1 cellular context compared by ENCODE assay signal in genomic region chr12:93591137-93591868, GRCh38.
TF ChIP-seq lines count a peak whose summit lies in the region.

No MANE protein-coding gene starts in this region.

TF ChIP-seq in K562, 482 proteins besides CTCF, POLR2A, EP300 and RAD21 (continued from another document):
- TF ChIP-seq ZBTB49 (CRISPR knock-in tag; IDR thresholded peaks at IDR 0.05; ENCODE audit: borderline replicate concordance) (no peak), POLR2B (IDR thresholded peaks at IDR 0.05; ENCODE audit: low read depth, partially characterized antibody) (peak; percentile 76), PHF21A (IDR thresholded peaks at IDR 0.05; ENCODE audit: borderline replicate concordance, low read depth) (no peak), KDM1A (IDR thresholded peaks at IDR 0.05) (peak in 1 of 2 experiments; percentile 3; a peak in 1 of 4 replicates), CHD2 (IDR thresholded peaks at IDR 0.05; ENCODE audit: low read depth, low read length) (no peak), KLF10 (CRISPR knock-in tag; IDR thresholded peaks at IDR 0.05) (no peak), SMAD4 (CRISPR knock-in tag; conservative IDR thresholded peaks at IDR 0.05) (peak; percentile 99), PURB (CRISPR knock-in tag; IDR thresholded peaks at IDR 0.05; ENCODE audit: low read depth) (no peak), NR2C2 (CRISPR knock-in tag; IDR thresholded peaks at IDR 0.05) (no peak), NR2C2 (tag; IDR thresholded peaks at IDR 0.05) (peak; percentile 56; the same call in 1 of the 2 replicates), ZNF263 (CRISPR knock-in tag; IDR thresholded peaks at IDR 0.05; ENCODE audit: borderline replicate concordance) (no peak), ZNF143 (CRISPR knock-in tag; IDR thresholded peaks at IDR 0.05) (no peak), HES1 (IDR thresholded peaks at IDR 0.05; ENCODE audit: low read depth) (no peak), CXXC5 (CRISPR knock-in tag; IDR thresholded peaks at IDR 0.05) (peak; percentile 89), TAF7 (tag; IDR thresholded peaks at IDR 0.05) (peak; percentile 61), ZNF239 (CRISPR knock-in tag; IDR thresholded peaks at IDR 0.05) (no peak), BCL6 (CRISPR knock-in tag; IDR thresholded peaks at IDR 0.05) (no peak), CHAMP1 (IDR thresholded peaks at IDR 0.05) (no peak), PTRF (tag; IDR thresholded peaks at IDR 0.05) (no peak), RBM25 (IDR thresholded peaks at IDR 0.05; ENCODE audit: low read depth, low read length, severe bottlenecking) (no peak), CGGBP1 (CRISPR knock-in tag; IDR thresholded peaks at IDR 0.05) (no peak), PHB (CRISPR knock-in tag; IDR thresholded peaks at IDR 0.05) (no peak), DMBX1 (CRISPR knock-in tag; IDR thresholded peaks at IDR 0.05; ENCODE audit: borderline replicate concordance) (0 out of 2 replicates have a peak, but pooled peaks have one; percentile 57), PHTF2 (CRISPR knock-in tag; IDR thresholded peaks at IDR 0.05) (no peak), TRIM28 (IDR thresholded peaks at IDR 0.05) (no peak), GTF2F1 (IDR thresholded peaks at IDR 0.05; ENCODE audit: low read depth, low read length) (peak; percentile 40; the same call in 1 of the 2 replicates), ZNF212 (CRISPR knock-in tag; IDR thresholded peaks at IDR 0.05) (no peak), ARHGAP35 (IDR thresholded peaks at IDR 0.05; ENCODE audit: partially characterized antibody) (no peak), ZBTB33 (CRISPR knock-in tag; IDR thresholded peaks at IDR 0.05) (no peak), ESRRB (CRISPR knock-in tag; IDR thresholded peaks at IDR 0.05; ENCODE audit: borderline replicate concordance) (no peak)
